ENCODE assay signal across 8 cellular contexts in genomic region chr2:118032169-118033013, GRCh38. TPM values are rescaled to one million over a fixed set of nuclear protein-coding genes. Genes with fewer than 3 reads are reported as not detected.
DNase-seq lines count a peak whose midpoint lies in the region; ATAC-seq, FAIRE-seq and TF ChIP-seq lines count a peak whose summit lies in the region.

No MANE protein-coding gene starts in this region.

- H4K91ac ChIP-seq in H9 (ENCODE audit: insufficient read length, low read depth, low read length): no peak overlapping the region

- peaks cover 7 to 8% of the 10 kb centered on the region in 2 experiments; a peak in 3 of 5 replicates for H3K9me3 Mint-ChIP-seq in H9

- H3K27ac Mint-ChIP-seq in H9: no peak overlapping the region

- no peak overlapping the region for H3K18ac ChIP-seq in H9 (ENCODE audit: insufficient read length, low read depth, low read length)

- no peaks in the 10 kb centered on the region for H4K20me1 ChIP-seq in H9 (ENCODE audit: control insufficient read depth, insufficient read depth, insufficient read length)

- H4K8ac ChIP-seq in H9 (replicated peaks; ENCODE audit: insufficient read length, low read depth, low read length): no peak overlapping the region

- H3T11ph ChIP-seq in H9 (ENCODE audit: low read length): no peak overlapping the region

- no peak overlapping the region for H2BK5ac ChIP-seq in H9 (ENCODE audit: insufficient read length, low read length)

- no peaks in the 10 kb centered on the region for H3K79me2 ChIP-seq in H9 (ENCODE audit: insufficient read depth, low read length)

- H3K9me3 ChIP-seq in H9 (ENCODE audit: control insufficient read depth, low read depth, low read length): no peaks in the 10 kb centered on the region

- TF ChIP-seq CTCF in 22Rv1 (IDR thresholded peaks at IDR 0.05): peak; percentile 70
- peak; percentile 84 for TF ChIP-seq CTCF in H9 (conservative IDR thresholded peaks at IDR 0.05)
- TF ChIP-seq CTCF in omental fat pad (IDR thresholded peaks at IDR 0.05): no peak

- H2BK20ac ChIP-seq in H9 (ENCODE audit: low read depth, low read length, poor library complexity, severe bottlenecking): no peak overlapping the region

- H3K4me3 Mint-ChIP-seq in H9: no peak overlapping the region

- H4K5ac ChIP-seq in H9 (ENCODE audit: insufficient read length, low read depth, low read length): no peak overlapping the region

- DNase-seq in GM03348 (ENCODE audit: low spot score) (peak; percentile 66), H9 (peak; percentile 39), Kasumi-1 (lab: John Stamatoyannopoulos, UW) (peak; percentile 63 to 71), myocyte (ENCODE audit: low read depth) (peak; percentile 53), omental fat pad (ENCODE audit: low spot score) (no peak)
- peak; percentile 30 for DNase-seq in effector CD4-positive, alpha-beta T cell

- no peak overlapping the region for H2BK12ac ChIP-seq in H9 (ENCODE audit: insufficient read length, low read depth, low read length)

- peaks cover 0 to 4% (median 0%) of the 10 kb centered on the region in 3 experiments; a peak in 1 of 7 replicates for H3K36me3 Mint-ChIP-seq in H9 (ENCODE audit: insufficient read depth in 1 of 3, low read depth in 3 of 3)

- no peak overlapping the region for H3K14ac ChIP-seq in H9 (ENCODE audit: insufficient read depth, low read length)

- H3K4me1 Mint-ChIP-seq in H9: peaks cover 10% of the 10 kb centered on the region in 2 experiments

- H2AFZ ChIP-seq in H9 (ENCODE audit: low read length): no peak overlapping the region

- H2AK5ac ChIP-seq in H9 (ENCODE audit: insufficient read length, low read length): no peak overlapping the region

- H3K79me1 ChIP-seq in H9 (ENCODE audit: insufficient read depth, low read depth, low read length, poor library complexity, severe bottlenecking): no peaks in the 10 kb centered on the region

- 100% methylated on average over 1 of the region's 4 CpGs for WGBS in H9 (ENCODE audit: extremely low coverage, insufficient read length, low lambda C conversion rate)

- H3K27me3 Mint-ChIP-seq in H9 (ENCODE audit: low read depth): peaks cover 12% of the 10 kb centered on the region

- no peak overlapping the region for H3K23ac ChIP-seq in H9 (ENCODE audit: insufficient read length, low read depth, low read length)

- H3K9ac ChIP-seq in H9 (ENCODE audit: extremely low read depth, insufficient read length, low read length): no peak overlapping the region

- H3K4me1 ChIP-seq in H9 (ENCODE audit: insufficient read depth, low read length): no peaks in the 10 kb centered on the region; the same call in 1 of the 2 replicates

- no peak overlapping the region for H3K4me2 ChIP-seq in H9 (ENCODE audit: insufficient read depth, insufficient read length, low read length)

- no peak overlapping the region for H3K4ac ChIP-seq in H9 (ENCODE audit: low read depth, low read length)

- ATAC-seq in omental fat pad (ENCODE audit: low FRiP score): no peak

- H2BK120ac ChIP-seq in H9 (ENCODE audit: low read depth, low read length, poor library complexity, severe bottlenecking): no peak overlapping the region

- no peaks in the 10 kb centered on the region for H3K27me3 ChIP-seq in H9 (ENCODE audit: insufficient read depth, low read length)

- peak; percentile 78 for FAIRE-seq in TTC549 (lab: Jason Lieb, UNC)

- no peak overlapping the region for H3K27ac ChIP-seq in 22Rv1
- no peak overlapping the region for H3K27ac ChIP-seq in H9 (ENCODE audit: insufficient read length, low read depth, low read length)

- no peak overlapping the region for H2BK15ac ChIP-seq in H9 (ENCODE audit: low read depth, low read length)

- no peak overlapping the region for H3K56ac ChIP-seq in H9 (ENCODE audit: insufficient read length, low read depth, low read length)

- H3K23me2 ChIP-seq in H9 (ENCODE audit: insufficient read length, low read depth, low read length, poor library complexity, severe bottlenecking): no peaks in the 10 kb centered on the region

RNA-seq across cellular contexts. Expression of gene CCDC93, which starts 18.5 kb away (rescaled TPM):
- 16.4 and 16.9 TPM in 2 replicates for total RNA-seq in H9 (2021)
- 16.2 and 17.4 TPM in 2 replicates for total RNA-seq in myocyte
- polyA plus RNA-seq in myocyte (2012): 16.0 TPM
- 10 to 100 TPM; 21.4 to 34.8 (median 22.3) TPM for total RNA-seq in omental fat pad

RNA-seq across cellular contexts. Expression of gene INSIG2, which starts 55.9 kb away (rescaled TPM):
- 7.8 and 8.7 TPM in 2 replicates for total RNA-seq in H9 (2021)
- 8.5 and 9.6 TPM in 2 replicates for total RNA-seq in myocyte
- 18.2 TPM for polyA plus RNA-seq in myocyte (2012)
- total RNA-seq in omental fat pad: 10 to 100 TPM in 2 of 4 donors, 1 to 10 TPM in 2; 5.3 to 15.9 (median 9.7) TPM

Comparison
In these comparisons a context has a peak if more than half of its experiments do, and no peak if none do; other contexts are left out.
1. CTCF ChIP-seq: peak in 22Rv1 (single experiment) and H9 (single experiment); none in omental fat pad (0 of 3).